In genomic region chr15:91318976-91319714, GRCh38 we compare ENCODE assay signal across 30 cellular contexts.
DNase-seq lines count a peak whose midpoint lies in the region; ATAC-seq, FAIRE-seq and TF ChIP-seq lines count a peak whose summit lies in the region.
"Had no signal": no experiment of that assay in that cellular context is flagged by ENCODE, and none has a peak within 500 bp of the region (broad histone marks: within the 10 kb centered on the region; RNA-seq: fewer than 3 reads in every experiment).

No MANE protein-coding gene starts in this region.

- peak overlapping the region; percentile 74 for H3K4me3 Mint-ChIP-seq in activated naive CD8-positive, alpha-beta T cell treated with anti-CD3 and anti-CD28 coated beads, Interleukin-2, amount 10 ng/mL, durations not matched to agents 7 days and 5 days
- H3K4me3 Mint-ChIP-seq in activated naive CD8-positive, alpha-beta T cell treated with anti-CD3 and anti-CD28 coated beads for 36 hours: no peak overlapping the region
- H3K4me3 Mint-ChIP-seq: activated naive CD4-positive, alpha-beta T cell treated with anti-CD3 and anti-CD28 coated beads for 36 hours; H9; stimulated activated naive CD8-positive, alpha-beta T cell treated with anti-CD3 and anti-CD28 coated beads, Interleukin-15, Interleukin-2, amounts not matched to agents 100 ng/mL and 50 ng/mL, for 24 hours had no signal

- no peak for DNase-seq in activated naive CD8-positive, alpha-beta T cell treated with anti-CD3 and anti-CD28 coated beads, Interleukin-2, amount 10 ng/mL, durations not matched to agents 7 days and 5 days
- no peak for DNase-seq in activated naive CD8-positive, alpha-beta T cell treated with anti-CD3 and anti-CD28 coated beads for 36 hours
- peak; percentile 71 for DNase-seq in OCI-M1 (lab: John Stamatoyannopoulos, UW)
- peak; percentile 79 for DNase-seq in cerebellar cortex (ENCODE audit: low spot score)
- DNase-seq in pons (ENCODE audit: low spot score): peak; percentile 14
- DNase-seq in GM19238 (ENCODE audit: insufficient read length, low spot score): no peak
- DNase-seq in WERI-Rb-1: no peak
- DNase-seq in H54 (ENCODE audit: insufficient read length, low spot score): no peak
- DNase-seq: activated naive CD4-positive, alpha-beta T cell treated with anti-CD3 and anti-CD28 coated beads for 36 hours; activated T-cell treated with anti-CD3 and anti-CD28 coated beads, Interleukin-2, amount 50 U/mL, for 4 hours; central memory CD4-positive, alpha-beta T cell; DMS79; H9; IMR-90; left ventricle myocardium inferior; mesendoderm; NCI-H1092 treated with DMSO at 0.1 percent for 48 hours; NCI-H187; NCI-H2171; NCI-H524 treated with DMSO at 0.1 percent for 48 hours; occipital lobe; PC-3; SW 1271; uterus had no signal

- TF ChIP-seq CTCF in WERI-Rb-1 (IDR thresholded peaks at IDR 0.05; ENCODE audit: low read depth, low read length): no peak

- H3K9me3 ChIP-seq in WERI-Rb-1 (ENCODE audit: severe bottlenecking): no peaks in the 10 kb centered on the region
- H3K9me3 ChIP-seq: uterus had no signal

- FAIRE-seq in H54 (lab: Jason Lieb, UNC): no peak
- FAIRE-seq: endothelial cell of umbilical vein, GM19239, islet of Langerhans had no signal

- peaks cover 59% of the 10 kb centered on the region for H3K4me1 Mint-ChIP-seq in activated naive CD8-positive, alpha-beta T cell treated with anti-CD3 and anti-CD28 coated beads, Interleukin-2, amount 10 ng/mL, durations not matched to agents 7 days and 5 days
- H3K4me1 Mint-ChIP-seq in activated naive CD8-positive, alpha-beta T cell treated with anti-CD3 and anti-CD28 coated beads for 36 hours: peaks cover 24% of the 10 kb centered on the region

- peak overlapping the region; percentile 90 for H3K27ac Mint-ChIP-seq in activated naive CD8-positive, alpha-beta T cell treated with anti-CD3 and anti-CD28 coated beads, Interleukin-2, amount 10 ng/mL, durations not matched to agents 7 days and 5 days
- H3K27ac Mint-ChIP-seq in activated naive CD8-positive, alpha-beta T cell treated with anti-CD3 and anti-CD28 coated beads for 36 hours: no peak overlapping the region
- H3K27ac Mint-ChIP-seq: H9; stimulated activated naive CD8-positive, alpha-beta T cell treated with anti-CD3 and anti-CD28 coated beads, Interleukin-15, Interleukin-2, amounts not matched to agents 100 ng/mL and 50 ng/mL, for 24 hours had no signal

- no peaks in the 10 kb centered on the region for H3K36me3 ChIP-seq in WERI-Rb-1
- H3K36me3 ChIP-seq: left ventricle myocardium inferior, uterus had no signal

- H3K9me3 Mint-ChIP-seq in activated naive CD8-positive, alpha-beta T cell treated with anti-CD3 and anti-CD28 coated beads, Interleukin-2, amount 10 ng/mL, durations not matched to agents 7 days and 5 days: peaks cover 7% of the 10 kb centered on the region
- peaks cover 2% of the 10 kb centered on the region for H3K9me3 Mint-ChIP-seq in activated naive CD8-positive, alpha-beta T cell treated with anti-CD3 and anti-CD28 coated beads for 36 hours
- H3K9me3 Mint-ChIP-seq: stimulated activated naive CD8-positive, alpha-beta T cell treated with anti-CD3 and anti-CD28 coated beads, Interleukin-15, Interleukin-2, amounts not matched to agents 100 ng/mL and 50 ng/mL, for 24 hours had no signal

- no peak overlapping the region for H3K27ac ChIP-seq in WERI-Rb-1
- H3K27ac ChIP-seq: C4-2B, dorsolateral prefrontal cortex, left ventricle myocardium inferior, uterus had no signal

- H3K4me3 ChIP-seq in WERI-Rb-1 (ENCODE audit: low read depth, low read length): no peak overlapping the region
- H3K4me3 ChIP-seq: dorsolateral prefrontal cortex, left ventricle myocardium inferior, uterus had no signal

- no peak for TF ChIP-seq POLR2A in H54 (IDR thresholded peaks at IDR 0.05; ENCODE audit: low read depth, low read length)

- POLR2A ChIA-PET in activated naive CD8-positive, alpha-beta T cell treated with anti-CD3 and anti-CD28 coated beads, Interleukin-2, amount 10 ng/mL, durations not matched to agents 7 days and 5 days (lab: Charles Lee): interaction anchor here (0.6 to 2.4 kb wide), 3 partner anchors 11 to 63 kb away, joined by 3 to 10 read pairs (median 3); no protein-coding TSS in a partner anchor

- ATAC-seq in activated naive CD8-positive, alpha-beta T cell treated with anti-CD3 and anti-CD28 coated beads, Interleukin-2, amount 10 ng/mL, durations not matched to agents 7 days and 5 days (ENCODE audit: low read depth): no peak
- ATAC-seq: PC-3 had no signal

- peaks cover 3% of the 10 kb centered on the region for H3K27me3 Mint-ChIP-seq in activated naive CD8-positive, alpha-beta T cell treated with anti-CD3 and anti-CD28 coated beads, Interleukin-2, amount 10 ng/mL, durations not matched to agents 7 days and 5 days
- no peaks in the 10 kb centered on the region for H3K27me3 Mint-ChIP-seq in activated naive CD8-positive, alpha-beta T cell treated with anti-CD3 and anti-CD28 coated beads for 36 hours
- H3K27me3 Mint-ChIP-seq: stimulated activated naive CD8-positive, alpha-beta T cell treated with anti-CD3 and anti-CD28 coated beads, Interleukin-15, Interleukin-2, amounts not matched to agents 100 ng/mL and 50 ng/mL, for 24 hours had no signal

- peaks cover 49% of the 10 kb centered on the region for H3K27me3 ChIP-seq in WERI-Rb-1 (ENCODE audit: insufficient read depth, low read depth, severe bottlenecking)
- H3K27me3 ChIP-seq: dorsolateral prefrontal cortex, uterus had no signal

- peaks cover 33% of the 10 kb centered on the region for H3K36me3 Mint-ChIP-seq in activated naive CD8-positive, alpha-beta T cell treated with anti-CD3 and anti-CD28 coated beads, Interleukin-2, amount 10 ng/mL, durations not matched to agents 7 days and 5 days
- no peaks in the 10 kb centered on the region for H3K36me3 Mint-ChIP-seq in activated naive CD8-positive, alpha-beta T cell treated with anti-CD3 and anti-CD28 coated beads for 36 hours

Comparison
In these comparisons a context has a peak if more than half of its experiments do, and no peak if none do; other contexts are left out.
1. DNase-seq: peak in OCI-M1 (single experiment), cerebellar cortex (single experiment) and pons (single experiment); none in activated naive CD8-positive, alpha-beta T cell treated with anti-CD3 and anti-CD28 coated beads, Interleukin-2, amount 10 ng/mL, durations not matched to agents 7 days and 5 days (single experiment), activated naive CD8-positive, alpha-beta T cell treated with anti-CD3 and anti-CD28 coated beads for 36 hours (single experiment), GM19238 (single experiment), WERI-Rb-1 (single experiment) and H54 (single experiment).